In genomic region chr3:134337511-134338200, GRCh38 we compare ENCODE assay signal across 2 cellular contexts.
TF ChIP-seq lines count a peak whose summit lies in the region.

No MANE protein-coding gene starts in this region.

TF ChIP-seq in A549, 52 proteins besides CTCF, POLR2A, EP300 and RAD21:
- TF ChIP-seq ELK1 (IDR thresholded peaks at IDR 0.05; ENCODE audit: low read depth, low read length), result no peak
- TF ChIP-seq TP53 (CRISPR knock-in tag; IDR thresholded peaks at IDR 0.05), result no peak
- TF ChIP-seq HOXB13 (CRISPR knock-in tag; IDR thresholded peaks at IDR 0.05; ENCODE audit: low read depth), result no peak
- TF ChIP-seq MAZ (IDR thresholded peaks at IDR 0.05; ENCODE audit: borderline replicate concordance, low read depth, low read length), result no peak
- TF ChIP-seq EHF (CRISPR knock-in tag; IDR thresholded peaks at IDR 0.05), result no peak
- TF ChIP-seq KDM1A (IDR thresholded peaks at IDR 0.05; ENCODE audit: low read depth), result no peak
- TF ChIP-seq SREBF2 (IDR thresholded peaks at IDR 0.05), result no peak
- TF ChIP-seq POLR2AphosphoS2 (conservative IDR thresholded peaks at IDR 0.05; ENCODE audit: low read length), result no peak
- TF ChIP-seq CHD2 (IDR thresholded peaks at IDR 0.05; ENCODE audit: low read length, partially characterized antibody), result no peak
- TF ChIP-seq FOXS1 (CRISPR knock-in tag; IDR thresholded peaks at IDR 0.05), result no peak
- TF ChIP-seq HES2 (IDR thresholded peaks at IDR 0.05), result no peak
- no peak for TF ChIP-seq RARB (CRISPR knock-in tag; IDR thresholded peaks at IDR 0.05)
- no peak for TF ChIP-seq BCL3 (IDR thresholded peaks at IDR 0.05)
- no peak for TF ChIP-seq REST (IDR thresholded peaks at IDR 0.05)
- TF ChIP-seq MAX (IDR thresholded peaks at IDR 0.05), result no peak
- no peak for TF ChIP-seq NPAS2 (CRISPR knock-in tag; IDR thresholded peaks at IDR 0.05; ENCODE audit: borderline replicate concordance)
- TF ChIP-seq CBX2 (IDR thresholded peaks at IDR 0.05; ENCODE audit: borderline replicate concordance, low read depth), result no peak
- no peak for TF ChIP-seq RFX5 (IDR thresholded peaks at IDR 0.05)
- no peak for TF ChIP-seq MAFK (IDR thresholded peaks at IDR 0.05; ENCODE audit: partially characterized antibody)

TF ChIP-seq in H1, 55 proteins besides CTCF, POLR2A, EP300 and RAD21:
- TF ChIP-seq TAF1 (IDR thresholded peaks at IDR 0.05; ENCODE audit: low read depth, low read length) (no peak), MAFK (IDR thresholded peaks at IDR 0.05; ENCODE audit: low read depth, low read length) (no peak), MAX (IDR thresholded peaks at IDR 0.05) (no peak), BCL11A (IDR thresholded peaks at IDR 0.05; ENCODE audit: low read depth in 2 of 2, low read length in 2 of 2) (no peak), E2F6 (IDR thresholded peaks at IDR 0.05) (no peak), TBP (IDR thresholded peaks at IDR 0.05; ENCODE audit: low read depth, low read length) (no peak), POLR2AphosphoS5 (IDR thresholded peaks at IDR 0.05; ENCODE audit: low read depth, low read length) (no peak), CTBP2 (IDR thresholded peaks at IDR 0.05; ENCODE audit: borderline replicate concordance, insufficient read depth, insufficient read length, low read length) (no peak), SIX5 (IDR thresholded peaks at IDR 0.05; ENCODE audit: low read depth, low read length) (no peak), CHD1 (IDR thresholded peaks at IDR 0.05; ENCODE audit: low read depth, low read length) (no peak), ASH2L (IDR thresholded peaks at IDR 0.05; ENCODE audit: low read length) (no peak), GTF2F1 (IDR thresholded peaks at IDR 0.05; ENCODE audit: borderline replicate concordance, low read depth, low read length) (no peak), CEBPB (IDR thresholded peaks at IDR 0.05; ENCODE audit: low read depth, low read length) (no peak), KDM4A (IDR thresholded peaks at IDR 0.05; ENCODE audit: low read depth, low read length, severe bottlenecking) (no peak), SAP30 (IDR thresholded peaks at IDR 0.05; ENCODE audit: insufficient read depth, insufficient replicate concordance, low read length) (no peak), HDAC2 (IDR thresholded peaks at IDR 0.05; ENCODE audit: borderline replicate concordance in 1 of 2, low read depth in 2 of 2, low read length in 2 of 2) (no peak), KDM1A (IDR thresholded peaks at IDR 0.05; ENCODE audit: borderline replicate concordance, low read length) (no peak), EZH2 (IDR thresholded peaks at IDR 0.05; ENCODE audit: low read depth, low read length, severe bottlenecking) (no peak)
